ENCODE assay signal across 25 cellular contexts in genomic region chr22:27720860-27721259, GRCh38.
DNase-seq lines count a peak whose midpoint lies in the region; FAIRE-seq and TF ChIP-seq lines count a peak whose summit lies in the region.
"Had no signal": no experiment of that assay in that cellular context is flagged by ENCODE, and none has a peak within 500 bp of the region (broad histone marks: within the 10 kb centered on the region; RNA-seq: fewer than 3 reads in every experiment).

No MANE protein-coding gene starts in this region.

- no TSS peak for BruUV-seq in endothelial cell of umbilical vein (replicated peaks; lab: Mats Ljungman, UMichigan)

- H3K27me3 ChIP-seq in MG63 = no peaks in the 10 kb centered on the region
- no peaks in the 10 kb centered on the region for H3K27me3 ChIP-seq in endothelial cell of umbilical vein (ENCODE audit: control insufficient read depth in 2 of 2, insufficient read depth in 2 of 2, low read length in 2 of 2)
- H3K27me3 ChIP-seq: esophagus muscularis mucosa, upper lobe of left lung had no signal

- DNase-seq in AG08395 (ENCODE audit: low spot score) (peak; percentile 27), MG63 (peak; percentile 80), endothelial cell of umbilical vein (ENCODE audit: low read depth, low spot score) (no peak), left kidney (ENCODE audit: low read depth, low spot score) (peak; percentile 51), GF-D8 (lab: John Stamatoyannopoulos, UW) (no peak), AG20443 (ENCODE audit: low spot score) (no peak), foreskin melanocyte (no peak), T-helper 2 cell (no peak)
- DNase-seq: activated CD4-positive, alpha-beta T cell treated with anti-CD3 and anti-CD28 coated beads for 1 hour; activated CD8-positive, alpha-beta T cell treated with anti-CD3 and anti-CD28 coated beads, Interleukin-2, amount 10 ng/mL, durations not matched to agents 7 days and 5 days; activated naive CD4-positive, alpha-beta T cell treated with anti-CD3 and anti-CD28 coated beads for 36 hours; activated T-cell treated with anti-CD3 and anti-CD28 coated beads, Interleukin-2, amount 50 U/mL, for 1 hour; anterior cingulate cortex; glutamatergic neuron; left lung; naive thymus-derived CD8-positive, alpha-beta T cell; NCI-H1694 treated with DMSO at 0.1 percent for 48 hours; NCI-H748 treated with DMSO at 0.1 percent for 48 hours; right cardiac atrium; SHP77; T-cell; upper lobe of left lung had no signal

- no peak for FAIRE-seq in endothelial cell of umbilical vein (lab: Jason Lieb, UNC)
- FAIRE-seq: HTR-8/SVneo had no signal

- peaks cover 12% of the 10 kb centered on the region for H3K4me1 ChIP-seq in endothelial cell of umbilical vein (ENCODE audit: control insufficient read depth, extremely low read depth, insufficient read depth, low read length)

- no peak overlapping the region for H3K4me2 ChIP-seq in endothelial cell of umbilical vein (ENCODE audit: insufficient read depth, low read length)
- H3K4me2 ChIP-seq: KMS-11 had no signal

- peaks cover 9% of the 10 kb centered on the region for H3K9me3 ChIP-seq in MG63
- H3K9me3 ChIP-seq in endothelial cell of umbilical vein (replicated peaks; ENCODE audit: control insufficient read depth, insufficient read depth, low read length) = no peaks in the 10 kb centered on the region
- H3K9me3 ChIP-seq: left lung had no signal

- H3K9me1 ChIP-seq in endothelial cell of umbilical vein (replicated peaks; ENCODE audit: control insufficient read depth, extremely low read depth, insufficient read depth, low read length) = no peaks in the 10 kb centered on the region

- no peak for TF ChIP-seq CTCF in endothelial cell of umbilical vein (IDR thresholded peaks at IDR 0.05; ENCODE audit: extremely low read depth in 1 of 2, insufficient read depth in 1 of 2, low read depth in 1 of 2, low read length in 2 of 2)

- CTCF ChIA-PET in endothelial cell of umbilical vein (lab: Charles Lee) = no interaction called here

- H3K27ac ChIP-seq in endothelial cell of umbilical vein (ENCODE audit: insufficient read depth, low read depth, low read length) = no peak overlapping the region
- H3K27ac ChIP-seq: esophagus muscularis mucosa, KMS-11, left lung had no signal

- no peaks in the 10 kb centered on the region for H4K20me1 ChIP-seq in endothelial cell of umbilical vein (replicated peaks; ENCODE audit: control insufficient read depth, extremely low read depth, insufficient read depth, low read length)

- H3K36me3 ChIP-seq in MG63 (no peaks in the 10 kb centered on the region), endothelial cell of umbilical vein (ENCODE audit: control insufficient read depth in 2 of 2, extremely low read depth in 1 of 2, insufficient read depth in 2 of 2, low read length in 2 of 2) (no peaks in the 10 kb centered on the region)
- H3K36me3 ChIP-seq: esophagus muscularis mucosa, left lung, upper lobe of left lung had no signal

- intact Hi-C loops in endothelial cell of umbilical vein (cut with micrococcal nuclease) = no loop called here

- dilution Hi-C loops in endothelial cell of umbilical vein (cut with MboI; ENCODE audit: extremely low pct_ligation_motif_present, low sequenced_read_pairs) = no loop called here

- no peaks in the 10 kb centered on the region for H3K79me2 ChIP-seq in endothelial cell of umbilical vein (ENCODE audit: control insufficient read depth, insufficient read depth, low read length)

- POLR2A ChIA-PET in endothelial cell of umbilical vein (lab: Charles Lee) = no interaction called here

- TF ChIP-seq POLR2A in endothelial cell of umbilical vein (IDR thresholded peaks at IDR 0.05; ENCODE audit: low read depth, low read length) = no peak

- no peak overlapping the region for H3K9ac ChIP-seq in endothelial cell of umbilical vein (replicated peaks; ENCODE audit: extremely low read depth, insufficient read depth, low read length)
- H3K9ac ChIP-seq: KMS-11 had no signal

- no peak overlapping the region for H2AFZ ChIP-seq in endothelial cell of umbilical vein (ENCODE audit: low read depth, low read length)

- H3K4me3 ChIP-seq in MG63 (no peak overlapping the region), endothelial cell of umbilical vein (replicated peaks in 1 of 3; ENCODE audit: insufficient read depth in 1 of 3, low read depth in 1 of 3, low read length in 3 of 3) (no peak overlapping the region)
- H3K4me3 ChIP-seq: esophagus muscularis mucosa, left lung, upper lobe of left lung had no signal

TF ChIP-seq in endothelial cell of umbilical vein, 7 proteins besides CTCF, POLR2A, EP300 and RAD21:
- no peak for TF ChIP-seq POLR2AphosphoS5 (IDR thresholded peaks at IDR 0.05; ENCODE audit: insufficient read depth, low read depth, low read length)
- TF ChIP-seq JUN (IDR thresholded peaks at IDR 0.05; ENCODE audit: borderline replicate concordance, insufficient read depth, insufficient read length, low read depth) = no peak
- TF ChIP-seq MYC (IDR thresholded peaks at IDR 0.05; ENCODE audit: low read depth, low read length) = no peak
- no peak for TF ChIP-seq GATA2 (IDR thresholded peaks at IDR 0.05; ENCODE audit: insufficient read depth, insufficient read length, low read depth, low read length)
- no peak for TF ChIP-seq MAX (IDR thresholded peaks at IDR 0.05; ENCODE audit: insufficient read depth, insufficient read length)
- no peak for TF ChIP-seq EZH2 (IDR thresholded peaks at IDR 0.05; ENCODE audit: borderline replicate concordance, low read depth, low read length, severe bottlenecking)
- TF ChIP-seq FOS (IDR thresholded peaks at IDR 0.05; ENCODE audit: borderline replicate concordance, insufficient read depth, low read length) = peak; percentile 9

Comparison
In these comparisons a context has a peak if more than half of its experiments do, and no peak if none do; other contexts are left out.
1. DNase-seq: peak in AG08395 (single experiment), MG63 (single experiment) and left kidney (single experiment); none in endothelial cell of umbilical vein (single experiment), GF-D8 (single experiment), AG20443 (single experiment), foreskin melanocyte (single experiment) and T-helper 2 cell (0 of 5).